In genomic region chr14:101947577-101947903, GRCh38 we compare ENCODE assay signal across 8 cellular contexts. TPM values are rescaled to one million over a fixed set of nuclear protein-coding genes. Genes with fewer than 3 reads are reported as not detected.
A peak's percentile ranks its signal among the peaks of the same experiment; 100 is the strongest.
DNase-seq lines count a peak whose midpoint lies in the region; ATAC-seq and TF ChIP-seq lines count a peak whose summit lies in the region.

No MANE protein-coding gene starts in this region.

- ATAC-seq in HG03469 (IDR thresholded peaks at IDR 0.05; ENCODE audit: unreplicated experiment) (peak; percentile 4), left colon (peak; percentile 12)

- peak overlapping the region; percentile 94 for H3K4me3 Mint-ChIP-seq in T-helper 1 cell treated with Interleukin-12 subunit alpha and Interleukin-12 subunit beta and Interleukin-4 antibody, amounts not matched to agents 30 μg/mL and 1 μg/mL, for 36 hours

- no peak for DNase-seq in T-helper 1 cell
- no peak for DNase-seq in astrocyte of the cerebellum (ENCODE audit: low read depth)
- DNase-seq in left colon: peak; percentile 43 to 55
- peak; percentile 24 for DNase-seq in superior temporal gyrus (ENCODE audit: extremely low spot score)
- no peak for DNase-seq in RKO (ENCODE audit: low spot score)
- no peak for DNase-seq in stimulated activated CD4-positive, alpha-beta T cell treated with anti-CD3 and anti-CD28 coated beads, Interleukin-1b, Interleukin-23, amount 100 ng/mL, for 48 hours

- no peaks in the 10 kb centered on the region for H3K36me3 Mint-ChIP-seq in T-helper 1 cell treated with Interleukin-12 subunit alpha and Interleukin-12 subunit beta and Interleukin-4 antibody, amounts not matched to agents 30 μg/mL and 1 μg/mL, for 36 hours (ENCODE audit: low read depth)

- peak overlapping the region; percentile 97 for H3K27ac Mint-ChIP-seq in T-helper 1 cell treated with Interleukin-12 subunit alpha and Interleukin-12 subunit beta and Interleukin-4 antibody, amounts not matched to agents 30 μg/mL and 1 μg/mL, for 36 hours

- peak overlapping the region; percentile 87 for H3K4me3 ChIP-seq in astrocyte of the cerebellum (ENCODE audit: low read depth, low read length)

- peaks cover 17% of the 10 kb centered on the region for H3K4me1 Mint-ChIP-seq in T-helper 1 cell treated with Interleukin-12 subunit alpha and Interleukin-12 subunit beta and Interleukin-4 antibody, amounts not matched to agents 30 μg/mL and 1 μg/mL, for 36 hours (ENCODE audit: low read depth)

- intact Hi-C loops in left colon (cut with DNase I, micrococcal nuclease): loop anchor here in 1 of 2 donors (5.0 kb wide), 1 partner anchor 175 kb away; no protein-coding TSS in a partner anchor

- TF ChIP-seq CTCF in astrocyte of the cerebellum (IDR thresholded peaks at IDR 0.05; ENCODE audit: low read depth, low read length, missing control alignments): no peak

- peaks cover 34% of the 10 kb centered on the region for H3K27me3 Mint-ChIP-seq in T-helper 1 cell treated with Interleukin-12 subunit alpha and Interleukin-12 subunit beta and Interleukin-4 antibody, amounts not matched to agents 30 μg/mL and 1 μg/mL, for 36 hours (ENCODE audit: low read depth)

- H3K9me3 Mint-ChIP-seq in T-helper 1 cell treated with Interleukin-12 subunit alpha and Interleukin-12 subunit beta and Interleukin-4 antibody, amounts not matched to agents 30 μg/mL and 1 μg/mL, for 36 hours: no peaks in the 10 kb centered on the region

- in situ Hi-C loops in astrocyte of the cerebellum (cut with HindIII; ENCODE audit: low sequenced_read_pairs): no loop called here

RNA-seq across cellular contexts. Expression of gene DYNC1H1, which starts 16.8 kb away (rescaled TPM):
- total RNA-seq in left colon: 100 to 1,000 TPM; 370 to 424 TPM

Comparison
In these comparisons a context has a peak if more than half of its experiments do, and no peak if none do; other contexts are left out.
1. DNase-seq: peak in left colon (2 of 2) and superior temporal gyrus (single experiment); none in T-helper 1 cell (0 of 5), astrocyte of the cerebellum (single experiment), RKO (single experiment) and stimulated activated CD4-positive, alpha-beta T cell treated with anti-CD3 and anti-CD28 coated beads, Interleukin-1b, Interleukin-23, amount 100 ng/mL, for 48 hours (single experiment).